8 cellular contexts compared by ENCODE assay signal in the genomic region with DNA sequence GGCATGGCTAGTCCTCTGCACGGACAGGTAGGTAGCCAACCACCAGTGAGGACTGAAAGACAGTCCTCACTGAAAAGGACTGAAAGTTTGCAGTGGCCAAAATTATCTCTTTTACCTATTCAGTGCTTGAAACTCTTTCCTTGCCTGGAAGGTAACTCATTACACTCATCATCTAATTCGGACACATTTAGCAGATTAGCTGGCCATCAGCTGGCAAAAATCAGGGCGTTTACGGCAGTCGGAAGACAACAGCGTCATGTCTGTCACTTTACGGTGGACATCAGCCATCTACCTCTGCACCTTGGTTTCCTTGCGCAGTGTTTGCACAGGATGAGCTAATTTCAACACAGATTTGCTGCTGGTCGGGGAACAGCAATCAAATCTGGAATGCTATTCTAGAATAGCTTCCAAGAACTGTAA. TPM values are rescaled to one million over a fixed set of nuclear protein-coding genes. Genes with fewer than 3 reads are reported as not detected.
DNase-seq lines count a peak whose midpoint lies in the region; ATAC-seq and TF ChIP-seq lines count a peak whose summit lies in the region.

No MANE protein-coding gene starts in this region.

- intact Hi-C loops in adrenal gland (cut with DNase I), result no loop called here
- intact Hi-C loops in posterior vena cava (cut with DNase I), result no loop called here

- DNase-seq in D341Med (ENCODE audit: low spot score) (peak; percentile 49), NT2/D1 (ENCODE audit: low read depth, low spot score) (no peak), adrenal gland (peak in 3 of 7 donors; percentile 37 to 72 (median 68)), posterior vena cava (ENCODE audit: low spot score) (no peak)

- TF ChIP-seq POLR2A in adrenal gland (IDR thresholded peaks at IDR 0.05), result no peak

- peak; percentile 22 for ATAC-seq in GM19328 (IDR thresholded peaks at IDR 0.05; ENCODE audit: unreplicated experiment)
- ATAC-seq in HG03432 (IDR thresholded peaks at IDR 0.05; ENCODE audit: unreplicated experiment), result peak; percentile 24

- H3K9me3 ChIP-seq in NT2/D1 (ENCODE audit: insufficient read depth, low read length) (no peaks in the 10 kb centered on the region), adrenal gland (replicated peaks in 1 of 3) (no peaks in the 10 kb centered on the region), iPS-15b (ENCODE audit: control insufficient read depth, insufficient read depth, low read length) (no peaks in the 10 kb centered on the region), skeletal muscle tissue (ENCODE audit: control insufficient read depth in 3 of 3, low read length in 3 of 3) (no peaks in the 10 kb centered on the region)

- H3K27me3 ChIP-seq in NT2/D1 (ENCODE audit: insufficient read depth, insufficient read length) (peaks cover 4% of the 10 kb centered on the region), adrenal gland (no peaks in the 10 kb centered on the region), iPS-15b (ENCODE audit: control insufficient read depth, insufficient read depth, low read length) (no peaks in the 10 kb centered on the region), skeletal muscle tissue (ENCODE audit: control insufficient read depth in 3 of 3, insufficient read depth in 3 of 3, low read length in 3 of 3) (no peaks in the 10 kb centered on the region)

- H3K4me1 ChIP-seq in NT2/D1 (ENCODE audit: insufficient read depth, insufficient read length), result no peaks in the 10 kb centered on the region
- peaks cover 16 to 33% of the 10 kb centered on the region in 2 donors for H3K4me1 ChIP-seq in adrenal gland (replicated peaks in 1 of 2)
- peaks cover 7% of the 10 kb centered on the region for H3K4me1 ChIP-seq in iPS-15b (ENCODE audit: control insufficient read depth, insufficient read depth, low read length)
- H3K4me1 ChIP-seq in skeletal muscle tissue (ENCODE audit: control insufficient read depth in 3 of 3, insufficient read depth in 3 of 3, low read length in 3 of 3), result peaks cover 17 to 24% (median 18%) of the 10 kb centered on the region in 3 donors

- peak overlapping the region; percentile 84 for H3K9ac ChIP-seq in NT2/D1 (ENCODE audit: insufficient read length, low read depth)
- peak overlapping the region; percentile 84 for H3K9ac ChIP-seq in iPS-15b (ENCODE audit: low read depth, low read length)
- peak overlapping the region; percentile 92 to 98 (median 93) for H3K9ac ChIP-seq in skeletal muscle tissue (ENCODE audit: low read depth in 1 of 3, low read length in 3 of 3)

- WGBS in adrenal gland, 4 donors, result 0 to 4% (median 1%) methylated on average over 9 of the region's 9 CpGs

- H3K27ac ChIP-seq in adrenal gland (peak overlapping the region; percentile 85 to 99 (median 98)), skeletal muscle tissue (ENCODE audit: low read depth, low read length) (peak overlapping the region; percentile 99)

- H3K4me3 ChIP-seq in NT2/D1 (ENCODE audit: insufficient read length, low read depth), result peak overlapping the region; percentile 72
- peak overlapping the region in 3 of 4 donors; percentile 75 to 98 (median 91) for H3K4me3 ChIP-seq in adrenal gland
- H3K4me3 ChIP-seq in iPS-15b (ENCODE audit: low read depth, low read length), result peak overlapping the region; percentile 75
- H3K4me3 ChIP-seq in skeletal muscle tissue (ENCODE audit: low read length in 3 of 3), result peak overlapping the region; percentile 72 to 100 (median 96)

- TF ChIP-seq CTCF in adrenal gland (IDR thresholded peaks at IDR 0.05), result peak in 1 of 6 experiments; percentile 4

- H3K36me3 ChIP-seq in NT2/D1 (ENCODE audit: insufficient read depth, insufficient read length, low read length), result no peaks in the 10 kb centered on the region
- no peaks in the 10 kb centered on the region for H3K36me3 ChIP-seq in adrenal gland (replicated peaks in 1 of 2)
- no peaks in the 10 kb centered on the region for H3K36me3 ChIP-seq in iPS-15b (ENCODE audit: control insufficient read depth, insufficient read depth, low read length)
- H3K36me3 ChIP-seq in skeletal muscle tissue (ENCODE audit: control insufficient read depth in 3 of 3, insufficient read depth in 3 of 3, low read length in 3 of 3), result peaks cover 0 to 2% (median 0%) of the 10 kb centered on the region in 3 donors

RNA-seq across cellular contexts. Expression of gene ANXA7, which starts 0.7 kb away (rescaled TPM):
- 100 to 1,000 TPM in 7 of 8 donors, 10 to 100 TPM in 1; 79.2 to 176 (median 155) TPM for total RNA-seq in adrenal gland
- 100 to 1,000 TPM in 1 of 3 donors, 10 to 100 TPM in 2; 43.4 to 196 (median 49.3) TPM for polyA plus RNA-seq in adrenal gland
- 47.0 TPM for total RNA-seq in skeletal muscle tissue
- 100 to 1,000 TPM; 114 to 131 TPM for total RNA-seq in posterior vena cava

RNA-seq across cellular contexts. Expression of gene MSS51, which starts 20.2 kb away (rescaled TPM):
- total RNA-seq in adrenal gland, result 1 to 10 TPM in 4 of 8 donors, under 1 TPM in 4; 0.30 to 3.3 (median 1.1) TPM
- polyA plus RNA-seq in adrenal gland, result 1 to 10 TPM in 2 of 3 donors, under 1 TPM in 1; 0.71 to 6.4 (median 3.0) TPM
- total RNA-seq in skeletal muscle tissue, result 22.4 TPM
- 1 to 10 TPM; 2.1 to 2.2 TPM for total RNA-seq in posterior vena cava

RNA-seq across cellular contexts. Expression of gene CFAP70, which starts 54.5 kb away (rescaled TPM):
- total RNA-seq in adrenal gland, result 10 to 100 TPM in 1 of 8 donors, 1 to 10 TPM in 7; 1.6 to 15.5 (median 6.1) TPM
- polyA plus RNA-seq in adrenal gland, result 10 to 100 TPM in 2 of 3 donors, 1 to 10 TPM in 1; 4.2 to 43.6 (median 40.8) TPM
- total RNA-seq in skeletal muscle tissue, result 1.6 TPM
- total RNA-seq in posterior vena cava, result 1 to 10 TPM in 1 of 2 donors, under 1 TPM in 1; 0.76 to 1.6 TPM
